ENCODE assay signal across 33 cellular contexts in the genomic region with DNA sequence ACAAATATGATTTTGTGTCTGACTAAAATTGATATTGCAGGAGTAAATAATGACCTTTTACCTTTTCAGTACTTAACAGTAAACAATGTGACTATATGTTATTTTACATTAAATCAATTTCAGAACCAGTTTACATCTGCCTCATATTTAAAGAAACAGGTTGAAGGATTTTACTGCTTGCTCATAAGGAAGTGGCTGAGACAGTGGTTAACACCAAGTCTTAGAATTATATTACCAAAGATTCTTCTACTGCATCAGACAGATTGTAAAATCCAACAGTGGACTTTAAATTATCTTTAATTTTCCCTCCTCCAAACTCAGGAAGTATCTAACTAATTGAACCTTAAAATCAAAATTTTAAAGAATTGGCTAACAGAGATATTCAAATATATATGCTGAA.
"Had no signal": no experiment of that assay in that cellular context is flagged by ENCODE, and none has a peak within 500 bp of the region (broad histone marks: within the 10 kb centered on the region; RNA-seq: fewer than 3 reads in every experiment).

No MANE protein-coding gene starts in this region.

- H3K27me3 ChIP-seq: MG63 had no signal

- H3K36me3 ChIP-seq: MG63 had no signal

- H3K4me2 ChIP-seq: KMS-11 had no signal

- DNase-seq: Karpas-422, KG1, MG63, MM.1S, MV-4-11, NCI-H1048, NCI-H1092, NCI-H1092 treated with DMSO at 0.1 percent for 48 hours, NCI-H1105, NCI-H1105 treated with DMSO at 0.1 percent for 48 hours, NCI-H1417, NCI-H1417 treated with DMSO at 0.1 percent for 48 hours, NCI-H1436, NCI-H1436 treated with DMSO at 0.1 percent for 48 hours, NCI-H146, NCI-H1694, NCI-H1694 treated with DMSO at 0.1 percent for 48 hours, NCI-H187, NCI-H187 treated with DMSO at 0.1 percent for 48 hours, NCI-H1930, NCI-H2029, NCI-H2029 treated with DMSO at 0.1 percent for 48 hours, NCI-H2081, NCI-H2081 treated with DMSO at 0.1 percent for 48 hours, NCI-H2107, NCI-H2171, NCI-H2171 treated with DMSO at 0.1 percent for 48 hours, NCI-H2227 treated with DMSO at 0.1 percent for 48 hours, NCI-H226, NCI-H345, NCI-H446, NCI-H446 treated with DMSO at 0.1 percent for 48 hours had no signal

- H3K27ac ChIP-seq: KMS-11 had no signal

- H3K4me3 ChIP-seq: MG63 had no signal

- H3K9ac ChIP-seq: KMS-11 had no signal

- H3K9me3 ChIP-seq: MG63 had no signal
